8 cellular contexts compared by ENCODE assay signal in the genomic region with DNA sequence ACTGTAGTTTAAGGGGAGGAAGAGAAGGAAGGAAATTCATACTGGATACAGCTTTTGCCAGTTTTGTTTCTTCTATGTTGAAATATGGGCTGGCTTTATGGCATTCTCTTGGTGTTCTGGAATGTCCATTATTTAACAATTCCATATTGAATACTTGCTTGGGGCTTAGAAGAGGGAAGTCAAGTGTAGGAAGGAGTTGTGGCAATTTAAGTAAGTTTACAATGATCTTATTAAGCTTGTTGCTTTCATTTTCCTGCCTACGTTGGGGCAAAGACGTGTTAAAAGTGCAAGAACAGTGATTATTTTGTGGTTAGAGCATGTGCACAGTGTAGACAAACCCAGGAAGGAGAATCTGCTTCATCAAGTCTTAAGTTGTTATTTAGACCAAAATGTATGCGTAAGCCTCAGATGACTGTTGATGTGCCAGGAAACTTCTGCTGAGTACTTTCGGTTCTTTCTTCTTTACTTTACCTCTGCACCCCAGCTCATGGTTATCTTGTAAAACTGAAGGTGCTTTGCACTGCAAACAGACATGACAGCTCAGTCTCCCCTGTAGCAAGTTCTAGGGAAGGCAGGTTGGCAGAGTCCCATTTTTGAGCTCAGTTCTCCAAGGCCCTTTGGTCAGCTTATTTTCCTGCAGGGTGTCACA.
DNase-seq lines count a peak whose midpoint lies in the region; ATAC-seq and TF ChIP-seq lines count a peak whose summit lies in the region.

No MANE protein-coding gene starts in this region.

- H3K4me1 ChIP-seq in naive thymus-derived CD4-positive, alpha-beta T cell (ENCODE audit: control insufficient read depth in 2 of 2, insufficient read depth in 2 of 2, low read length in 2 of 2), result peaks cover 48 to 68% of the 10 kb centered on the region in 2 donors

- intact Hi-C loops in activated naive CD4-positive, alpha-beta T cell treated with anti-CD3 and anti-CD28 coated beads for 36 hours (cut with micrococcal nuclease), result loop anchor here (1.0 to 10.0 kb wide), 13 partner anchors 26 to 1211 kb away; partner anchors contain the start of genes CERT1, HMGCR, POC5 and POLK
- intact Hi-C loops in naive thymus-derived CD4-positive, alpha-beta T cell (cut with micrococcal nuclease), result loop anchor here (1.0 to 10.0 kb wide), 16 partner anchors 10 to 1211 kb away; partner anchors contain the start of genes CERT1 (in 2 of the 2), POLK (in 2 of the 2), HMGCR (in 1 of the 2) and POC5 (in 1 of the 2)

- H3K27me3 ChIP-seq in naive thymus-derived CD4-positive, alpha-beta T cell (ENCODE audit: control insufficient read depth in 2 of 2, insufficient read depth in 2 of 2, low read length in 2 of 2), result no peaks in the 10 kb centered on the region

- no peaks in the 10 kb centered on the region for H3K27me3 Mint-ChIP-seq in activated naive CD4-positive, alpha-beta T cell treated with anti-CD3 and anti-CD28 coated beads for 36 hours (ENCODE audit: low read depth)
- H3K27me3 Mint-ChIP-seq in naive thymus-derived CD4-positive, alpha-beta T cell, result no peaks in the 10 kb centered on the region

- CTCF ChIA-PET in activated naive CD4-positive, alpha-beta T cell treated with anti-CD3 and anti-CD28 coated beads for 36 hours (lab: Charles Lee), result interaction anchor here (0.9 to 4.7 kb wide), 13 partner anchors 19 to 291 kb away, joined by 3 to 47 read pairs (median 3); partner anchors contain the start of gene IQGAP2
- CTCF ChIA-PET in naive thymus-derived CD4-positive, alpha-beta T cell (lab: Charles Lee), result interaction anchor here (0.6 to 1.7 kb wide), 5 partner anchors 36 to 168 kb away, joined by 3 to 12 read pairs (median 5); partner anchors contain the start of gene IQGAP2

- peaks cover 74% of the 10 kb centered on the region for H3K4me1 Mint-ChIP-seq in activated naive CD4-positive, alpha-beta T cell treated with anti-CD3 and anti-CD28 coated beads for 36 hours (ENCODE audit: low read depth)
- H3K4me1 Mint-ChIP-seq in naive thymus-derived CD4-positive, alpha-beta T cell, result peaks cover 53 to 73% (median 69%) of the 10 kb centered on the region in 7 donors

- peak overlapping the region; percentile 91 for H3K27ac Mint-ChIP-seq in activated naive CD4-positive, alpha-beta T cell treated with anti-CD3 and anti-CD28 coated beads for 36 hours
- H3K27ac Mint-ChIP-seq in naive thymus-derived CD4-positive, alpha-beta T cell, result peak overlapping the region; percentile 92 to 97 (median 95)

- DNase-seq in LNCaP clone FGC (ENCODE audit: low read depth) (peak; percentile 96), NCI-H524 treated with DMSO at 0.1 percent for 48 hours (lab: John Stamatoyannopoulos, UW) (no peak), NCI-H2081 treated with DMSO at 0.1 percent for 48 hours (lab: John Stamatoyannopoulos, UW) (no peak), NCI-H446 (lab: John Stamatoyannopoulos, UW) (no peak)
- peak; percentile 65 for DNase-seq in activated naive CD4-positive, alpha-beta T cell treated with anti-CD3 and anti-CD28 coated beads for 36 hours
- peak in 8 of 9 donors; percentile 41 to 91 (median 84) for DNase-seq in naive thymus-derived CD4-positive, alpha-beta T cell

- peak; percentile 72 for ATAC-seq in GM21576 (IDR thresholded peaks at IDR 0.05; ENCODE audit: unreplicated experiment)
- peak; percentile 87 for ATAC-seq in naive thymus-derived CD4-positive, alpha-beta T cell

- H3K9me3 Mint-ChIP-seq in activated naive CD4-positive, alpha-beta T cell treated with anti-CD3 and anti-CD28 coated beads for 36 hours, result no peaks in the 10 kb centered on the region
- no peaks in the 10 kb centered on the region for H3K9me3 Mint-ChIP-seq in naive thymus-derived CD4-positive, alpha-beta T cell

- H3K36me3 ChIP-seq in naive thymus-derived CD4-positive, alpha-beta T cell (ENCODE audit: control insufficient read depth in 2 of 3, insufficient read depth in 3 of 3, low read length in 3 of 3), result no peaks in the 10 kb centered on the region

- POLR2A ChIA-PET in naive thymus-derived CD4-positive, alpha-beta T cell (lab: Charles Lee), result interaction anchor here (0.5 to 3.9 kb wide), 8 partner anchors 9 to 349 kb away, joined by 3 to 47 read pairs (median 4); partner anchors contain the start of gene IQGAP2

- no peaks in the 10 kb centered on the region for H3K9me3 ChIP-seq in naive thymus-derived CD4-positive, alpha-beta T cell (ENCODE audit: control insufficient read depth in 2 of 3, low read length in 3 of 3)

- TF ChIP-seq CTCF in LNCaP clone FGC (IDR thresholded peaks at IDR 0.05; ENCODE audit: control insufficient read depth, extremely low read depth, insufficient read depth), result no peak

- H3K27ac ChIP-seq in naive thymus-derived CD4-positive, alpha-beta T cell (ENCODE audit: low read depth, low read length), result peak overlapping the region; percentile 70

- no peaks in the 10 kb centered on the region for H3K36me3 Mint-ChIP-seq in activated naive CD4-positive, alpha-beta T cell treated with anti-CD3 and anti-CD28 coated beads for 36 hours (ENCODE audit: low read depth)
- H3K36me3 Mint-ChIP-seq in naive thymus-derived CD4-positive, alpha-beta T cell, result peaks cover 0 to 16% (median 3%) of the 10 kb centered on the region in 5 donors

- H3K4me3 ChIP-seq in GM08714 (ENCODE audit: low read length) (peak overlapping the region; percentile 42; the same call in 1 of the 2 replicates), LNCaP clone FGC (ENCODE audit: low read depth, low read length) (peak overlapping the region; percentile 33)
- H3K4me3 ChIP-seq in naive thymus-derived CD4-positive, alpha-beta T cell (ENCODE audit: low read length), result peak overlapping the region; percentile 28

- H3K4me3 Mint-ChIP-seq in activated naive CD4-positive, alpha-beta T cell treated with anti-CD3 and anti-CD28 coated beads for 36 hours, result peak overlapping the region; percentile 63
- H3K4me3 Mint-ChIP-seq in naive thymus-derived CD4-positive, alpha-beta T cell, result peak overlapping the region; percentile 49 to 85 (median 76)

Comparison
In these comparisons a context has a peak if more than half of its experiments do, and no peak if none do; other contexts are left out.
1. DNase-seq: peak in LNCaP clone FGC (single experiment), activated naive CD4-positive, alpha-beta T cell treated with anti-CD3 and anti-CD28 coated beads for 36 hours (single experiment) and naive thymus-derived CD4-positive, alpha-beta T cell (8 of 9); none in NCI-H524 treated with DMSO at 0.1 percent for 48 hours (single experiment), NCI-H2081 treated with DMSO at 0.1 percent for 48 hours (single experiment) and NCI-H446 (0 of 2).
2. Peak in every context shown above with its lines, with median percentiles within 50 percentile points of each other: H3K4me3 ChIP-seq.